ENCODE assay signal across 17 cellular contexts in the genomic region with DNA sequence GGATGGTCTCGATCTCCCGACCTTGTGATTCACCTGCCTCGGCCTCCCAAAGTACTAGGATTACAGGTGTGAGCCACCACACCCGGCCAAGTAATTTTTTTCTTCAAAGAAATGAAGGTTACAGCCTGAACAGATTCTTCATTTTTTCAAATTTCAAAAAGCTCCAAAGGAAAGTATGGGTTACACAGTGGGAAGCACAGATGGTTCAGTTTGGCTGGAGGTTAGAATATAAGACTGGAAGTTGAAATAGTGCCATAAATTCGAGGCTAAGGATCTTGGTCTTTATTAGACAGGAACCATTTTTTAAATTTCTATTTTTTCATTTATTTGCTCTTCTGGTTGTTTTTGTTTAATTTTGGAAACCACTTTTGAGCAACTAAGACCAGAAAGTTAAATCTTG.
DNase-seq lines count a peak whose midpoint lies in the region; ATAC-seq and TF ChIP-seq lines count a peak whose summit lies in the region.
"Had no signal": no experiment of that assay in that cellular context is flagged by ENCODE, and none has a peak within 500 bp of the region (broad histone marks: within the 10 kb centered on the region; RNA-seq: fewer than 3 reads in every experiment).

No MANE protein-coding gene starts in this region.

- H3K27me3 ChIP-seq in cardiac muscle cell: no peaks in the 10 kb centered on the region
- H3K27me3 ChIP-seq in right atrium auricular region: no peaks in the 10 kb centered on the region
- H3K27me3 ChIP-seq: BLaER1 had no signal

- H3K27me3 Mint-ChIP-seq in central memory CD8-positive, alpha-beta T cell: no peaks in the 10 kb centered on the region
- H3K27me3 Mint-ChIP-seq in osteocyte (ENCODE audit: unreplicated experiment): no peaks in the 10 kb centered on the region
- H3K27me3 Mint-ChIP-seq: CD4-positive, alpha-beta memory T cell had no signal

- no peak for ATAC-seq in central memory CD8-positive, alpha-beta T cell (replicated peaks; ENCODE audit: extremely low read depth, poor library complexity, severe bottlenecking)
- ATAC-seq: HepG2 had no signal

- peaks cover 29% of the 10 kb centered on the region for H3K4me1 ChIP-seq in cardiac muscle cell (ENCODE audit: low read depth)
- H3K4me1 ChIP-seq in right atrium auricular region: peaks cover 0 to 16% of the 10 kb centered on the region in 2 donors

- peaks cover 36% of the 10 kb centered on the region for H3K36me3 Mint-ChIP-seq in central memory CD8-positive, alpha-beta T cell (ENCODE audit: insufficient read depth)
- H3K36me3 Mint-ChIP-seq in osteocyte (ENCODE audit: unreplicated experiment): peaks cover 45% of the 10 kb centered on the region

- no peak for TF ChIP-seq CTCF in cardiac muscle cell (IDR thresholded peaks at IDR 0.05; ENCODE audit: low read depth, low read length)
- no peak for TF ChIP-seq CTCF in right atrium auricular region (IDR thresholded peaks at IDR 0.05)
- no peak for TF ChIP-seq CTCF in osteocyte (IDR thresholded peaks at IDR 0.05)
- no peak for TF ChIP-seq CTCF in foreskin fibroblast (IDR thresholded peaks at IDR 0.05; ENCODE audit: low read depth, low read length)

- DNase-seq in cardiac muscle cell (ENCODE audit: low read depth in 1 of 2, low spot score in 1 of 2): no peak
- DNase-seq in right atrium auricular region (ENCODE audit: low spot score): no peak
- no peak for DNase-seq in central memory CD8-positive, alpha-beta T cell (ENCODE audit: low spot score in 2 of 2)
- no peak for DNase-seq in osteocyte (ENCODE audit: extremely low spot score, unreplicated experiment)
- DNase-seq in foreskin fibroblast: no peak
- no peak for DNase-seq in middle frontal gyrus (ENCODE audit: extremely low spot score, low spot score)
- no peak for DNase-seq in D341Med (ENCODE audit: low spot score)
- DNase-seq: 8988T; CD4-positive, alpha-beta memory T cell; DMS 273 treated with DMSO at 0.1 percent for 48 hours; DMS53; DND-41; EL; H9 had no signal

- H3K4me3 ChIP-seq in cardiac muscle cell (no peak overlapping the region), right atrium auricular region (no peak overlapping the region), foreskin fibroblast (ENCODE audit: low read depth in 1 of 2, low read length in 2 of 2) (no peak overlapping the region)
- H3K4me3 ChIP-seq: BLaER1 had no signal

- H3K4me1 Mint-ChIP-seq in central memory CD8-positive, alpha-beta T cell: peaks cover 11% of the 10 kb centered on the region
- H3K4me1 Mint-ChIP-seq in osteocyte (ENCODE audit: unreplicated experiment): peaks cover 20% of the 10 kb centered on the region

- H3K36me3 ChIP-seq in cardiac muscle cell (peaks cover 17% of the 10 kb centered on the region), right atrium auricular region (peaks cover under 1% of the 10 kb centered on the region)

- H3K27ac ChIP-seq in cardiac muscle cell (peak overlapping the region; percentile 18), right atrium auricular region (no peak overlapping the region)
- H3K27ac ChIP-seq: BLaER1 had no signal

- H3K4me3 Mint-ChIP-seq in central memory CD8-positive, alpha-beta T cell: no peak overlapping the region
- no peak overlapping the region for H3K4me3 Mint-ChIP-seq in osteocyte (ENCODE audit: unreplicated experiment)
- H3K4me3 Mint-ChIP-seq: CD14-positive monocyte; CD4-positive, alpha-beta memory T cell; H9 had no signal

- H3K9me3 ChIP-seq in cardiac muscle cell (ENCODE audit: low read depth) (no peaks in the 10 kb centered on the region), right atrium auricular region (no peaks in the 10 kb centered on the region)

- H3K27ac Mint-ChIP-seq in central memory CD8-positive, alpha-beta T cell (ENCODE audit: low read depth): peak overlapping the region; percentile 67
- peak overlapping the region; percentile 25 for H3K27ac Mint-ChIP-seq in osteocyte (ENCODE audit: unreplicated experiment)
- H3K27ac Mint-ChIP-seq: H9 had no signal

- H3K9me3 Mint-ChIP-seq in central memory CD8-positive, alpha-beta T cell: no peaks in the 10 kb centered on the region
- H3K9me3 Mint-ChIP-seq in osteocyte (ENCODE audit: unreplicated experiment): no peaks in the 10 kb centered on the region
- H3K9me3 Mint-ChIP-seq: CD14-positive monocyte, H9 had no signal
